2 cellular contexts compared by ENCODE assay signal in genomic region chr2:191905336-191905735, GRCh38.
TF ChIP-seq lines count a peak whose summit lies in the region.

No MANE protein-coding gene starts in this region.

TF ChIP-seq in GM23338, 12 proteins besides CTCF, POLR2A, EP300 and RAD21:
- TF ChIP-seq, protein P1, sequence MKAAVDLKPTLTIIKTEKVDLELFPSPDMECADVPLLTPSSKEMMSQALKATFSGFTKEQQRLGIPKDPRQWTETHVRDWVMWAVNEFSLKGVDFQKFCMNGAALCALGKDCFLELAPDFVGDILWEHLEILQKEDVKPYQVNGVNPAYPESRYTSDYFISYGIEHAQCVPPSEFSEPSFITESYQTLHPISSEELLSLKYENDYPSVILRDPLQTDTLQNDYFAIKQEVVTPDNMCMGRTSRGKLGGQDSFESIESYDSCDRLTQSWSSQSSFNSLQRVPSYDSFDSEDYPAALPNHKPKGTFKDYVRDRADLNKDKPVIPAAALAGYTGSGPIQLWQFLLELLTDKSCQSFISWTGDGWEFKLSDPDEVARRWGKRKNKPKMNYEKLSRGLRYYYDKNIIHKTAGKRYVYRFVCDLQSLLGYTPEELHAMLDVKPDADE (IDR thresholded peaks at IDR 0.05), result peak; percentile 50; the same call in 1 of the 2 replicates
- peak; percentile 44; the same call in 1 of the 2 replicates for TF ChIP-seq NANOG (IDR thresholded peaks at IDR 0.05; ENCODE audit: borderline replicate concordance)
- no peak for TF ChIP-seq POLR2AphosphoS5 (IDR thresholded peaks at IDR 0.05; ENCODE audit: low read depth)
- TF ChIP-seq, protein P2, sequence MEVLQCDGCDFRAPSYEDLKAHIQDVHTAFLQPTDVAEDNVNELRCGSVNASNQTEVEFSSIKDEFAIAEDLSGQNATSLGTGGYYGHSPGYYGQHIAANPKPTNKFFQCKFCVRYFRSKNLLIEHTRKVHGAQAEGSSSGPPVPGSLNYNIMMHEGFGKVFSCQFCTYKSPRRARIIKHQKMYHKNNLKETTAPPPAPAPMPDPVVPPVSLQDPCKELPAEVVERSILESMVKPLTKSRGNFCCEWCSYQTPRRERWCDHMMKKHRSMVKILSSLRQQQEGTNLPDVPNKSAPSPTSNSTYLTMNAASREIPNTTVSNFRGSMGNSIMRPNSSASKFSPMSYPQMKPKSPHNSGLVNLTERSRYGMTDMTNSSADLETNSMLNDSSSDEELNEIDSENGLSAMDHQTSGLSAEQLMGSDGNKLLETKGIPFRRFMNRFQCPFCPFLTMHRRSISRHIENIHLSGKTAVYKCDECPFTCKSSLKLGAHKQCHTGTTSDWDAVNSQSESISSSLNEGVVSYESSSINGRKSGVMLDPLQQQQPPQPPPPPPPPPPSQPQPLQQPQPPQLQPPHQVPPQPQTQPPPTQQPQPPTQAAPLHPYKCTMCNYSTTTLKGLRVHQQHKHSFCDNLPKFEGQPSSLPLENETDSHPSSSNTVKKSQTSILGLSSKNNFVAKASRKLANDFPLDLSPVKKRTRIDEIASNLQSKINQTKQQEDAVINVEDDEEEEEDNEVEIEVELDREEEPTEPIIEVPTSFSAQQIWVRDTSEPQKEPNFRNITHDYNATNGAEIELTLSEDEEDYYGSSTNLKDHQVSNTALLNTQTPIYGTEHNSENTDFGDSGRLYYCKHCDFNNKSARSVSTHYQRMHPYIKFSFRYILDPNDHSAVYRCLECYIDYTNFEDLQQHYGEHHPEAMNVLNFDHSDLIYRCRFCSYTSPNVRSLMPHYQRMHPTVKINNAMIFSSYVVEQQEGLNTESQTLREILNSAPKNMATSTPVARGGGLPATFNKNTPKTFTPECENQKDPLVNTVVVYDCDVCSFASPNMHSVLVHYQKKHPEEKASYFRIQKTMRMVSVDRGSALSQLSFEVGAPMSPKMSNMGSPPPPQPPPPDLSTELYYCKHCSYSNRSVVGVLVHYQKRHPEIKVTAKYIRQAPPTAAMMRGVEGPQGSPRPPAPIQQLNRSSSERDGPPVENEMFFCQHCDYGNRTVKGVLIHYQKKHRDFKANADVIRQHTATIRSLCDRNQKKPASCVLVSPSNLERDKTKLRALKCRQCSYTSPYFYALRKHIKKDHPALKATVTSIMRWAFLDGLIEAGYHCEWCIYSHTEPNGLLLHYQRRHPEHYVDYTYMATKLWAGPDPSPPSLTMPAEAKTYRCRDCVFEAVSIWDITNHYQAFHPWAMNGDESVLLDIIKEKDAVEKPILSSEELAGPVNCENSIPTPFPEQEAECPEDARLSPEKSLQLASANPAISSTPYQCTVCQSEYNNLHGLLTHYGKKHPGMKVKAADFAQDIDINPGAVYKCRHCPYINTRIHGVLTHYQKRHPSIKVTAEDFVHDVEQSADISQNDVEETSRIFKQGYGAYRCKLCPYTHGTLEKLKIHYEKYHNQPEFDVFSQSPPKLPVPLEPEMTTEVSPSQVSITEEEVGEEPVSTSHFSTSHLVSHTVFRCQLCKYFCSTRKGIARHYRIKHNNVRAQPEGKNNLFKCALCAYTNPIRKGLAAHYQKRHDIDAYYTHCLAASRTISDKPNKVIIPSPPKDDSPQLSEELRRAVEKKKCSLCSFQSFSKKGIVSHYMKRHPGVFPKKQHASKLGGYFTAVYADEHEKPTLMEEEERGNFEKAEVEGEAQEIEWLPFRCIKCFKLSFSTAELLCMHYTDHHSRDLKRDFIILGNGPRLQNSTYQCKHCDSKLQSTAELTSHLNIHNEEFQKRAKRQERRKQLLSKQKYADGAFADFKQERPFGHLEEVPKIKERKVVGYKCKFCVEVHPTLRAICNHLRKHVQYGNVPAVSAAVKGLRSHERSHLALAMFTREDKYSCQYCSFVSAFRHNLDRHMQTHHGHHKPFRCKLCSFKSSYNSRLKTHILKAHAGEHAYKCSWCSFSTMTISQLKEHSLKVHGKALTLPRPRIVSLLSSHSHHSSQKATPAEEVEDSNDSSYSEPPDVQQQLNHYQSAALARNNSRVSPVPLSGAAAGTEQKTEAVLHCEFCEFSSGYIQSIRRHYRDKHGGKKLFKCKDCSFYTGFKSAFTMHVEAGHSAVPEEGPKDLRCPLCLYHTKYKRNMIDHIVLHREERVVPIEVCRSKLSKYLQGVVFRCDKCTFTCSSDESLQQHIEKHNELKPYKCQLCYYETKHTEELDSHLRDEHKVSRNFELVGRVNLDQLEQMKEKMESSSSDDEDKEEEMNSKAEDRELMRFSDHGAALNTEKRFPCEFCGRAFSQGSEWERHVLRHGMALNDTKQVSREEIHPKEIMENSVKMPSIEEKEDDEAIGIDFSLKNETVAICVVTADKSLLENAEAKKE (CRISPR knock-in tag; IDR thresholded peaks at IDR 0.05), result peak; percentile 51; the same call in 1 of the 2 replicates
- TF ChIP-seq EZH2phosphoT487 (IDR thresholded peaks at IDR 0.05; ENCODE audit: unreplicated experiment), result no peak

TF ChIP-seq in endothelial cell of umbilical vein, 7 proteins besides CTCF, POLR2A, EP300 and RAD21:
- TF ChIP-seq MYC (IDR thresholded peaks at IDR 0.05; ENCODE audit: low read depth, low read length) (no peak), POLR2AphosphoS5 (IDR thresholded peaks at IDR 0.05; ENCODE audit: insufficient read depth, low read depth, low read length) (no peak), FOS (IDR thresholded peaks at IDR 0.05; ENCODE audit: borderline replicate concordance, insufficient read depth, low read length) (no peak)
